1 cellular context compared by ENCODE assay signal in genomic region chr1:24108334-24109165, GRCh38.
TF ChIP-seq lines count a peak whose summit lies in the region.

No MANE protein-coding gene starts in this region.

TF ChIP-seq in HepG2, 621 proteins besides CTCF, POLR2A, EP300 and RAD21 (continued from another document):
- TF ChIP-seq, protein P1, sequence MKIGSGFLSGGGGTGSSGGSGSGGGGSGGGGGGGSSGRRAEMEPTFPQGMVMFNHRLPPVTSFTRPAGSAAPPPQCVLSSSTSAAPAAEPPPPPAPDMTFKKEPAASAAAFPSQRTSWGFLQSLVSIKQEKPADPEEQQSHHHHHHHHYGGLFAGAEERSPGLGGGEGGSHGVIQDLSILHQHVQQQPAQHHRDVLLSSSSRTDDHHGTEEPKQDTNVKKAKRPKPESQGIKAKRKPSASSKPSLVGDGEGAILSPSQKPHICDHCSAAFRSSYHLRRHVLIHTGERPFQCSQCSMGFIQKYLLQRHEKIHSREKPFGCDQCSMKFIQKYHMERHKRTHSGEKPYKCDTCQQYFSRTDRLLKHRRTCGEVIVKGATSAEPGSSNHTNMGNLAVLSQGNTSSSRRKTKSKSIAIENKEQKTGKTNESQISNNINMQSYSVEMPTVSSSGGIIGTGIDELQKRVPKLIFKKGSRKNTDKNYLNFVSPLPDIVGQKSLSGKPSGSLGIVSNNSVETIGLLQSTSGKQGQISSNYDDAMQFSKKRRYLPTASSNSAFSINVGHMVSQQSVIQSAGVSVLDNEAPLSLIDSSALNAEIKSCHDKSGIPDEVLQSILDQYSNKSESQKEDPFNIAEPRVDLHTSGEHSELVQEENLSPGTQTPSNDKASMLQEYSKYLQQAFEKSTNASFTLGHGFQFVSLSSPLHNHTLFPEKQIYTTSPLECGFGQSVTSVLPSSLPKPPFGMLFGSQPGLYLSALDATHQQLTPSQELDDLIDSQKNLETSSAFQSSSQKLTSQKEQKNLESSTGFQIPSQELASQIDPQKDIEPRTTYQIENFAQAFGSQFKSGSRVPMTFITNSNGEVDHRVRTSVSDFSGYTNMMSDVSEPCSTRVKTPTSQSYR (CRISPR knock-in tag; IDR thresholded peaks at IDR 0.05; ENCODE audit: borderline replicate concordance) = 0 out of 2 replicates have a peak, but pooled peaks have one; percentile 8
- TF ChIP-seq MED1 (CRISPR knock-in tag; IDR thresholded peaks at IDR 0.05) = peak; percentile 42
- peak; percentile 83 for TF ChIP-seq ZNF687 (CRISPR knock-in tag; IDR thresholded peaks at IDR 0.05)
- no peak for TF ChIP-seq PTBP1 (IDR thresholded peaks at IDR 0.05; ENCODE audit: low read depth, low read length, poor library complexity, severe bottlenecking)
- 0 out of 2 replicates have a peak, but pooled peaks have one; percentile 36 for TF ChIP-seq TMF1 (CRISPR knock-in tag; IDR thresholded peaks at IDR 0.05; ENCODE audit: low read depth)
- peak; percentile 53; the same call in 1 of the 2 replicates for TF ChIP-seq REPIN1 (CRISPR knock-in tag; IDR thresholded peaks at IDR 0.05; ENCODE audit: borderline replicate concordance, low read depth)
- TF ChIP-seq GATAD2A (CRISPR knock-in tag; IDR thresholded peaks at IDR 0.05) = peak; percentile 85
- 0 out of 2 replicates have a peak, but pooled peaks have one; percentile 25 for TF ChIP-seq ZSCAN12 (CRISPR knock-in tag; IDR thresholded peaks at IDR 0.05)
- TF ChIP-seq RELA (CRISPR knock-in tag; IDR thresholded peaks at IDR 0.05) = peak; percentile 71; the same call in 1 of the 2 replicates
- TF ChIP-seq ZNF354B (CRISPR knock-in tag; IDR thresholded peaks at IDR 0.05) = no peak
- TF ChIP-seq, protein P2, sequence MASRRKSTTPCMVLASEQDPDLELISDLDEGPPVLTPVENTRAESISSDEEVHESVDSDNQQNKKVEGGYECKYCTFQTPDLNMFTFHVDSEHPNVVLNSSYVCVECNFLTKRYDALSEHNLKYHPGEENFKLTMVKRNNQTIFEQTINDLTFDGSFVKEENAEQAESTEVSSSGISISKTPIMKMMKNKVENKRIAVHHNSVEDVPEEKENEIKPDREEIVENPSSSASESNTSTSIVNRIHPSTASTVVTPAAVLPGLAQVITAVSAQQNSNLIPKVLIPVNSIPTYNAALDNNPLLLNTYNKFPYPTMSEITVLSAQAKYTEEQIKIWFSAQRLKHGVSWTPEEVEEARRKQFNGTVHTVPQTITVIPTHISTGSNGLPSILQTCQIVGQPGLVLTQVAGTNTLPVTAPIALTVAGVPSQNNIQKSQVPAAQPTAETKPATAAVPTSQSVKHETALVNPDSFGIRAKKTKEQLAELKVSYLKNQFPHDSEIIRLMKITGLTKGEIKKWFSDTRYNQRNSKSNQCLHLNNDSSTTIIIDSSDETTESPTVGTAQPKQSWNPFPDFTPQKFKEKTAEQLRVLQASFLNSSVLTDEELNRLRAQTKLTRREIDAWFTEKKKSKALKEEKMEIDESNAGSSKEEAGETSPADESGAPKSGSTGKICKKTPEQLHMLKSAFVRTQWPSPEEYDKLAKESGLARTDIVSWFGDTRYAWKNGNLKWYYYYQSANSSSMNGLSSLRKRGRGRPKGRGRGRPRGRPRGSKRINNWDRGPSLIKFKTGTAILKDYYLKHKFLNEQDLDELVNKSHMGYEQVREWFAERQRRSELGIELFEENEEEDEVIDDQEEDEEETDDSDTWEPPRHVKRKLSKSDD (CRISPR knock-in tag; IDR thresholded peaks at IDR 0.05; ENCODE audit: low read depth) = no peak
- TF ChIP-seq MBNL3 (CRISPR knock-in tag; conservative IDR thresholded peaks at IDR 0.05) = no peak
- TF ChIP-seq ZNF296 (CRISPR knock-in tag; conservative IDR thresholded peaks at IDR 0.05) = 0 out of 2 replicates have a peak, but pooled peaks have one; percentile 44
- TF ChIP-seq TGIF2 (CRISPR knock-in tag; IDR thresholded peaks at IDR 0.05) = peak; percentile 59; the same call in 1 of the 2 replicates
- no peak for TF ChIP-seq GPN1 (CRISPR knock-in tag; IDR thresholded peaks at IDR 0.05; ENCODE audit: borderline replicate concordance)
- TF ChIP-seq HIVEP1 (CRISPR knock-in tag; IDR thresholded peaks at IDR 0.05) = peak; percentile 37
- peak; percentile 64; the same call in 1 of the 2 replicates for TF ChIP-seq ZNF580 (CRISPR knock-in tag; IDR thresholded peaks at IDR 0.05; ENCODE audit: borderline replicate concordance, low read depth)
- TF ChIP-seq ZNF430 (CRISPR knock-in tag; IDR thresholded peaks at IDR 0.05) = peak; percentile 65; the same call in 1 of the 2 replicates
- peak; percentile 50; the same call in 1 of the 2 replicates for TF ChIP-seq KLF6 (CRISPR knock-in tag; IDR thresholded peaks at IDR 0.05)
- TF ChIP-seq RFX1 (IDR thresholded peaks at IDR 0.05) = peak; percentile 55; the same call in 1 of the 2 replicates
- TF ChIP-seq SMAD3 (CRISPR knock-in tag; IDR thresholded peaks at IDR 0.05) = 0 out of 2 replicates have a peak, but pooled peaks have one; percentile 15
- TF ChIP-seq NR2F6 (IDR thresholded peaks at IDR 0.05) = 0 out of 2 replicates have a peak, but pooled peaks have one; percentile 50
- peak; percentile 46 for TF ChIP-seq NR2F6 (CRISPR knock-in tag; IDR thresholded peaks at IDR 0.05)
- TF ChIP-seq ZBTB10 (CRISPR knock-in tag; IDR thresholded peaks at IDR 0.05; ENCODE audit: borderline replicate concordance) = peak; percentile 98
